ENCODE assay signal across 1 cellular context in the genomic region with DNA sequence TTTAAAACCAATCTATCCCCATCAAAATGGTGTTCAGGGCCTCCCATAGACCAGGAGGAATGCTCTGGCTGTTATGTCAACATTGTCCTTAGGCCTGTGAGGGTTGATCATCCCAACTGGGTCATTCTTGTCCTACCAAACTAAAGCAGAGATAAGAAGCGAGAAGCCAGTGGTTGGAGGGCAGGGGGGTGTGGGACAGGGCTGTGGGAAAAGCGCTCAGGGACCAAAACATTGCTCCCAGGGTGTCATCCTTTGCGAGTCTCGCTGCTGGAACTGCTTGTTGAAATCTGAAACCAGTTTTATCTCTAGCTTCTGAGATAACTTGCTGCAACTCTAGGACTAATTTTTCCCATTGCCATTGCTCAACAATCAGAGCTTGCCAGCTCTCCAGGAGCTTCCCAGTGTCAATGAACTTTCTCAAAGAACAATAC.
TF ChIP-seq lines count a peak whose summit lies in the region.

No MANE protein-coding gene starts in this region.

TF ChIP-seq in H1, 55 proteins besides CTCF, POLR2A, EP300 and RAD21 (continued from another document):
- TF ChIP-seq USF2 (IDR thresholded peaks at IDR 0.05; ENCODE audit: low read length) (no peak), CEBPB (IDR thresholded peaks at IDR 0.05; ENCODE audit: low read depth, low read length) (no peak), POU5F1 (IDR thresholded peaks at IDR 0.05; ENCODE audit: low read depth, low read length) (no peak), POLR2AphosphoS5 (IDR thresholded peaks at IDR 0.05; ENCODE audit: low read depth, low read length) (no peak), ASH2L (IDR thresholded peaks at IDR 0.05; ENCODE audit: low read length) (no peak), SIX5 (IDR thresholded peaks at IDR 0.05; ENCODE audit: low read depth, low read length) (no peak), SRF (IDR thresholded peaks at IDR 0.05; ENCODE audit: low read depth, low read length) (no peak), YY1 (IDR thresholded peaks at IDR 0.05; ENCODE audit: low read depth, low read length) (no peak)
